ENCODE assay signal across 26 cellular contexts in genomic region chr9:68923480-68923879, GRCh38.
"Had no signal": no experiment of that assay in that cellular context is flagged by ENCODE, and none has a peak within 500 bp of the region (broad histone marks: within the 10 kb centered on the region; RNA-seq: fewer than 3 reads in every experiment).

No MANE protein-coding gene starts in this region.

- H3K27me3 Mint-ChIP-seq: dendritic cell treated with granulocyte-macrophage colony-stimulating factor and Interleukin-4, amounts not matched to agents 40 ng/mL and 50 ng/mL, for 4 days had no signal

- H3K27ac ChIP-seq: colonic mucosa, epithelial cell of prostate, esophagus squamous epithelium, gastrocnemius medialis, heart right ventricle, left lung, lower lobe of right lung had no signal

- H3K9me3 ChIP-seq: colonic mucosa, esophagus squamous epithelium, gastrocnemius medialis, heart right ventricle, left lung, lower lobe of right lung had no signal

- H3K4me3 ChIP-seq: colonic mucosa, esophagus squamous epithelium, gastrocnemius medialis, heart right ventricle, left lung, lower lobe of right lung had no signal

- H3K4me1 ChIP-seq: colonic mucosa, esophagus squamous epithelium, gastrocnemius medialis, left lung had no signal

- FAIRE-seq: endometrium, islet of Langerhans, keratinocyte had no signal

- H3K27me3 ChIP-seq: colonic mucosa, esophagus squamous epithelium, gastrocnemius medialis, heart right ventricle, left lung had no signal

- H3K27ac Mint-ChIP-seq: effector memory CD8-positive, alpha-beta T cell; endodermal cell had no signal

- H3K9me3 Mint-ChIP-seq: dendritic cell treated with granulocyte-macrophage colony-stimulating factor and Interleukin-4, amounts not matched to agents 40 ng/mL and 50 ng/mL, for 4 days; effector memory CD8-positive, alpha-beta T cell; endodermal cell had no signal

- H3K36me3 ChIP-seq: colonic mucosa, esophagus squamous epithelium, gastrocnemius medialis had no signal

- H3K4me3 Mint-ChIP-seq: dendritic cell treated with granulocyte-macrophage colony-stimulating factor and Interleukin-4, amounts not matched to agents 40 ng/mL and 50 ng/mL, for 4 days; effector memory CD8-positive, alpha-beta T cell; endodermal cell had no signal

- ATAC-seq: effector memory CD8-positive, alpha-beta T cell; esophagus mucosa; gastrocnemius medialis; heart right ventricle; left cardiac atrium; left lung; left ventricle myocardium superior; lower lobe of right lung had no signal

- DNase-seq: colonic mucosa; cortex of kidney; effector CD8-positive, alpha-beta T cell; effector memory CD8-positive, alpha-beta T cell; endodermal cell; erythroblast; esophagus squamous epithelium; foreskin fibroblast; foreskin melanocyte; gastrocnemius medialis; glutamatergic neuron; head of caudate nucleus; heart right ventricle; hippocampal formation; left cardiac atrium; left lung; left ventricle myocardium superior; lower lobe of right lung; mesenchymal stem cell; midbrain had no signal
